Comparison of ENCODE assay signal across 1 cellular context in the genomic region with DNA sequence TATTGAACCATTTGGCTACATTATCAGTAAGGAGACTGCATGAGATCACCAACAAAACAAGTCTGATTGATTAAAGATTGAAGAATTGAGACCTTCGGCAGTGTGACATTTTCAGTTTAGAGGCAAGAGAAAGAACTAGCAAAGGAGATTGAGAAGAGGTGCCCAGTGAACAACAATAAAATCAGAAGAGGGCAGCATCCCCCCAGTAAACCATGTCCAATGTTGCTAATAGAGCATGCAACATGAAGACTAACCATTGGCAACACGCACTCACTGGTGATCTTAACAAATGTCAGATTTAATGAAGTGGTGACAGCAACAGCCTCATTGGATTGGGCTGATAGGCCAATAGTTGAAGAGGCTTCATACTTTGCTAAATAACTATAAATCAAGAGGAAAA.
TF ChIP-seq lines count a peak whose summit lies in the region.

No MANE protein-coding gene starts in this region.

TF ChIP-seq in H1, 55 proteins besides CTCF, POLR2A, EP300 and RAD21:
- no peak for TF ChIP-seq SIRT6 (IDR thresholded peaks at IDR 0.05; ENCODE audit: low read length)
- no peak for TF ChIP-seq SP1 (IDR thresholded peaks at IDR 0.05; ENCODE audit: low read depth, low read length)
- TF ChIP-seq SUZ12 (IDR thresholded peaks at IDR 0.05; ENCODE audit: low read length): no peak
- no peak for TF ChIP-seq RXRA (IDR thresholded peaks at IDR 0.05; ENCODE audit: insufficient read depth, low read depth, low read length)
- no peak for TF ChIP-seq TEAD4 (IDR thresholded peaks at IDR 0.05; ENCODE audit: low read depth, low read length)
- TF ChIP-seq, protein P1, sequence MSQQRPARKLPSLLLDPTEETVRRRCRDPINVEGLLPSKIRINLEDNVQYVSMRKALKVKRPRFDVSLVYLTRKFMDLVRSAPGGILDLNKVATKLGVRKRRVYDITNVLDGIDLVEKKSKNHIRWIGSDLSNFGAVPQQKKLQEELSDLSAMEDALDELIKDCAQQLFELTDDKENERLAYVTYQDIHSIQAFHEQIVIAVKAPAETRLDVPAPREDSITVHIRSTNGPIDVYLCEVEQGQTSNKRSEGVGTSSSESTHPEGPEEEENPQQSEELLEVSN (IDR thresholded peaks at IDR 0.05): no peak
- no peak for TF ChIP-seq KDM5A (IDR thresholded peaks at IDR 0.05; ENCODE audit: low read length)
- no peak for TF ChIP-seq ZNF274 (IDR thresholded peaks at IDR 0.05; ENCODE audit: borderline replicate concordance, extremely low read depth, low read length)
- no peak for TF ChIP-seq JUND (IDR thresholded peaks at IDR 0.05; ENCODE audit: low read length)
- TF ChIP-seq CTBP2 (IDR thresholded peaks at IDR 0.05; ENCODE audit: borderline replicate concordance, insufficient read depth, insufficient read length, low read length): no peak
- no peak for TF ChIP-seq ASH2L (IDR thresholded peaks at IDR 0.05; ENCODE audit: low read length)
- TF ChIP-seq CREB1 (IDR thresholded peaks at IDR 0.05): no peak
- TF ChIP-seq, protein P2, sequence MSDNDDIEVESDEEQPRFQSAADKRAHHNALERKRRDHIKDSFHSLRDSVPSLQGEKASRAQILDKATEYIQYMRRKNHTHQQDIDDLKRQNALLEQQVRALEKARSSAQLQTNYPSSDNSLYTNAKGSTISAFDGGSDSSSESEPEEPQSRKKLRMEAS (IDR thresholded peaks at IDR 0.05): no peak
- TF ChIP-seq CHD2 (IDR thresholded peaks at IDR 0.05; ENCODE audit: low read length): no peak
